Comparison of ENCODE assay signal across 1 cellular context in the genomic region with DNA sequence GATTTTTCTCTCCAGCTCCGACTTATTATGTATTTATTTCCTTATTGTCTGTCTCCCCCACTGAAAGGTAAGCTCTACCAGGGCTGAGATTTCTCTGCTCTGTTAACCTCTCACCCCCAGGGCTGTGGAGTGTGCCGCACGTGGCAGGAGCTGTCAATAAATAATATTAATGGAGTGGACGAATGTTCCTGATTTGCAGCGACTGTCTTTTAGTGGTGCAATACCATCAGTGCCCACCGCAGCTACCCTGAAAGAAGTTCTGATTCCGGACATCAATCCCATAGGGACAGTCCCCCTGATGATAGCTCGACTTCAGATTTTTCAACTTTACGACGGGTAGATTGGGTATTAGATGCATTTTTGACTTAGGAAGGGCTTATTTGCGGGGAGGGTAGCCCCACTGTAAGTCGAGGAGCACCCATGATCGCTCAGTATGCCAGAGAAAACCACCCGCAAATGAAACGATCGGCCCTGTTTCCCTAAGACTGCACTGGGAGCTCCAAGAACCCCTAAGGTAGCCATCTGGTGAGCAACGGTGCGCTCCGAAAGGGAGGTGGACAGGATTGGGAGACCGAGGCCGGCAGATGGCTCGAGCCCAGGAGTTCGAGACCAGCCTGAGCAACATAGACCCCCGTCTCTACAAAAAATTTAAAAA.
TF ChIP-seq lines count a peak whose summit lies in the region.

No MANE protein-coding gene starts in this region.

TF ChIP-seq in SK-N-SH, 30 proteins besides CTCF, POLR2A, EP300 and RAD21 (continued from another document):
- TF ChIP-seq, protein P1, sequence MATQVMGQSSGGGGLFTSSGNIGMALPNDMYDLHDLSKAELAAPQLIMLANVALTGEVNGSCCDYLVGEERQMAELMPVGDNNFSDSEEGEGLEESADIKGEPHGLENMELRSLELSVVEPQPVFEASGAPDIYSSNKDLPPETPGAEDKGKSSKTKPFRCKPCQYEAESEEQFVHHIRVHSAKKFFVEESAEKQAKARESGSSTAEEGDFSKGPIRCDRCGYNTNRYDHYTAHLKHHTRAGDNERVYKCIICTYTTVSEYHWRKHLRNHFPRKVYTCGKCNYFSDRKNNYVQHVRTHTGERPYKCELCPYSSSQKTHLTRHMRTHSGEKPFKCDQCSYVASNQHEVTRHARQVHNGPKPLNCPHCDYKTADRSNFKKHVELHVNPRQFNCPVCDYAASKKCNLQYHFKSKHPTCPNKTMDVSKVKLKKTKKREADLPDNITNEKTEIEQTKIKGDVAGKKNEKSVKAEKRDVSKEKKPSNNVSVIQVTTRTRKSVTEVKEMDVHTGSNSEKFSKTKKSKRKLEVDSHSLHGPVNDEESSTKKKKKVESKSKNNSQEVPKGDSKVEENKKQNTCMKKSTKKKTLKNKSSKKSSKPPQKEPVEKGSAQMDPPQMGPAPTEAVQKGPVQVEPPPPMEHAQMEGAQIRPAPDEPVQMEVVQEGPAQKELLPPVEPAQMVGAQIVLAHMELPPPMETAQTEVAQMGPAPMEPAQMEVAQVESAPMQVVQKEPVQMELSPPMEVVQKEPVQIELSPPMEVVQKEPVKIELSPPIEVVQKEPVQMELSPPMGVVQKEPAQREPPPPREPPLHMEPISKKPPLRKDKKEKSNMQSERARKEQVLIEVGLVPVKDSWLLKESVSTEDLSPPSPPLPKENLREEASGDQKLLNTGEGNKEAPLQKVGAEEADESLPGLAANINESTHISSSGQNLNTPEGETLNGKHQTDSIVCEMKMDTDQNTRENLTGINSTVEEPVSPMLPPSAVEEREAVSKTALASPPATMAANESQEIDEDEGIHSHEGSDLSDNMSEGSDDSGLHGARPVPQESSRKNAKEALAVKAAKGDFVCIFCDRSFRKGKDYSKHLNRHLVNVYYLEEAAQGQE (IDR thresholded peaks at IDR 0.05; ENCODE audit: low read depth, low read length): no peak
- TF ChIP-seq POLR2AphosphoS5 (IDR thresholded peaks at IDR 0.05; ENCODE audit: low read depth, low read length) (no peak), USF2 (IDR thresholded peaks at IDR 0.05; ENCODE audit: borderline replicate concordance, low read depth, low read length) (no peak), TCF12 (IDR thresholded peaks at IDR 0.05) (no peak), CHD2 (IDR thresholded peaks at IDR 0.05; ENCODE audit: low read length, partially characterized antibody) (no peak), MXI1 (IDR thresholded peaks at IDR 0.05; ENCODE audit: low read depth, low read length) (peak; percentile 76; the same call in 1 of the 2 replicates), FOXJ3 (CRISPR knock-in tag; IDR thresholded peaks at IDR 0.05) (no peak), RCOR1 (IDR thresholded peaks at IDR 0.05; ENCODE audit: low read length) (0 out of 2 replicates have a peak, but pooled peaks have one; percentile 3), FOXM1 (IDR thresholded peaks at IDR 0.05; ENCODE audit: low read depth) (no peak), YY1 (IDR thresholded peaks at IDR 0.05; ENCODE audit: low read depth) (no peak), GABPA (IDR thresholded peaks at IDR 0.05; ENCODE audit: low read depth) (no peak)
- TF ChIP-seq, protein P2, sequence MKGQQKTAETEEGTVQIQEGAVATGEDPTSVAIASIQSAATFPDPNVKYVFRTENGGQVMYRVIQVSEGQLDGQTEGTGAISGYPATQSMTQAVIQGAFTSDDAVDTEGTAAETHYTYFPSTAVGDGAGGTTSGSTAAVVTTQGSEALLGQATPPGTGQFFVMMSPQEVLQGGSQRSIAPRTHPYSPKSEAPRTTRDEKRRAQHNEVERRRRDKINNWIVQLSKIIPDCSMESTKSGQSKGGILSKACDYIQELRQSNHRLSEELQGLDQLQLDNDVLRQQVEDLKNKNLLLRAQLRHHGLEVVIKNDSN (IDR thresholded peaks at IDR 0.05; ENCODE audit: borderline replicate concordance, low read depth): no peak
